21 cellular contexts compared by ENCODE assay signal in the genomic region with DNA sequence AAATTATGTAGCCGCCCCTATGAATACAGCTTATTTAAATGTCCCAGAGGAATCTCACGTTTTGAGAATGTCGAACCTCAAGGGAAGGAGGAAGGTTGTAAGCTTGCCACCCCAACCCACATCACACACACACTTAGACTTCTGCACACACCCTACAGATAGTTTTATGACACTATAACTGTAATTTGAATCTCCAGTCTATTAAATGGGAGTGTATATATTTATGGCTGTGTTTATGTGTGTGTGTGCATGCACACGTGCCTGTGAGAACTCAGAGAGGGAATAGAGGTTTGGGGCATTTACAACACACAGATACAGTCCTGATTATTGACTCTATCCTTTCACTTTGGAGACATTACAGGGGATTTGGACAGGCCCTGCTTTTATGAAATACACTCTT.
DNase-seq lines count a peak whose midpoint lies in the region; ATAC-seq and TF ChIP-seq lines count a peak whose summit lies in the region.
"Had no signal": no experiment of that assay in that cellular context is flagged by ENCODE, and none has a peak within 500 bp of the region (broad histone marks: within the 10 kb centered on the region; RNA-seq: fewer than 3 reads in every experiment).

No MANE protein-coding gene starts in this region.

- H3K4me2 ChIP-seq in GM23338, result no peak overlapping the region

- H3K79me2 ChIP-seq in GM23338 (replicated peaks; ENCODE audit: insufficient read depth), result no peaks in the 10 kb centered on the region

- in situ Hi-C loops in transverse colon (cut with MboI; ENCODE audit: low pct_ligation_motif_present in 1 of 4, low pct_unique_long_range_greater_than_20kb in 1 of 4, low sequenced_read_pairs in 3 of 4), result no loop called here

- H3K9me3 ChIP-seq in colonic mucosa (no peaks in the 10 kb centered on the region), transverse colon (no peaks in the 10 kb centered on the region)

- DNase-seq in GM23338 (ENCODE audit: low spot score) (no peak), colonic mucosa (peak; percentile 35), transverse colon (peak; percentile 35), cerebellar nuclear complex (lab: John Stamatoyannopoulos, UW) (no peak), posterior vena cava (ENCODE audit: low spot score) (no peak)
- DNase-seq in activated CD4-positive, alpha-beta T cell treated with anti-CD3 and anti-CD28 coated beads, Interleukin-2, amount 50 U/mL, for 1 hour, result no peak
- DNase-seq: CD4-positive, alpha-beta memory T cell; DMS153; GDM1; H7; IMR-90; Karpas-422; NCI-H1048; NCI-H1436; NCI-H1930; NCI-H345; NCI-H524 treated with DMSO at 0.1 percent for 48 hours; PC-3; SHP77 treated with DMSO at 0.1 percent for 48 hours had no signal

- peaks cover 1% of the 10 kb centered on the region for H3K27me3 Mint-ChIP-seq in GM23338 (ENCODE audit: insufficient read depth, low read depth, poor library complexity)
- H3K27me3 Mint-ChIP-seq in nephron (ENCODE audit: low read depth), result no peaks in the 10 kb centered on the region

- H3K27ac ChIP-seq in GM23338 (ENCODE audit: low read depth), result no peak overlapping the region
- H3K27ac ChIP-seq in colonic mucosa, result no peak overlapping the region
- H3K27ac ChIP-seq in transverse colon, result peak overlapping the region; percentile 13 to 85 (median 42)
- H3K27ac ChIP-seq: HL-60 had no signal

- H3K9me2 ChIP-seq in GM23338 (ENCODE audit: insufficient read depth), result no peaks in the 10 kb centered on the region

- H3K4me1 Mint-ChIP-seq in GM23338, result peaks cover 17% of the 10 kb centered on the region; the same call in 2 of the 3 replicates
- peaks cover 54% of the 10 kb centered on the region for H3K4me1 Mint-ChIP-seq in nephron

- H3K36me3 ChIP-seq in GM23338 (ENCODE audit: insufficient read depth) (no peaks in the 10 kb centered on the region), colonic mucosa (no peaks in the 10 kb centered on the region), transverse colon (no peaks in the 10 kb centered on the region)

- no peaks in the 10 kb centered on the region for H3K27me3 ChIP-seq in GM23338 (ENCODE audit: insufficient read depth)
- no peaks in the 10 kb centered on the region for H3K27me3 ChIP-seq in colonic mucosa
- H3K27me3 ChIP-seq in transverse colon, result no peaks in the 10 kb centered on the region

- H3K4me3 ChIP-seq in GM23338 (no peak overlapping the region), colonic mucosa (no peak overlapping the region), transverse colon (no peak overlapping the region)

- intact Hi-C loops in colonic mucosa (cut with DNase I) (loop anchor here (10.0 kb wide), 1 partner anchor 167 kb away; a partner anchor contains a TSS), transverse colon (cut with DNase I; ENCODE audit: low total_unique reads) (no loop called here), posterior vena cava (cut with DNase I) (no loop called here)

- peak overlapping the region; percentile 99; the same call in 1 of the 2 replicates for H2AFZ ChIP-seq in GM23338

- no peak for TF ChIP-seq POLR2A in transverse colon (IDR thresholded peaks at IDR 0.05)

- no peak for ATAC-seq in GM23338
- ATAC-seq: PC-3 had no signal

- H3F3A ChIP-seq in GM23338 (replicated peaks; ENCODE audit: low read depth), result 0 out of 2 replicates have a peak, but pooled peaks cover 2% of the 10 kb centered on the region

- TF ChIP-seq CTCF in GM23338 (conservative IDR thresholded peaks at IDR 0.05; ENCODE audit: low read depth in 2 of 2) (no peak), colonic mucosa (IDR thresholded peaks at IDR 0.05) (no peak), nephron (IDR thresholded peaks at IDR 0.05; ENCODE audit: unreplicated experiment in 3 of 3) (no peak), transverse colon (IDR thresholded peaks at IDR 0.05) (no peak)

- 26 to 43% methylated on average over 3 to 4 of the region's 4 CpGs for WGBS in transverse colon (ENCODE audit: low coverage in 1 of 2), 2 donors

- H3K9me3 Mint-ChIP-seq in GM23338 (no peaks in the 10 kb centered on the region), nephron (no peaks in the 10 kb centered on the region)
- H3K9me3 Mint-ChIP-seq: CD4-positive, alpha-beta memory T cell had no signal

- no peaks in the 10 kb centered on the region for H4K20me1 ChIP-seq in GM23338 (replicated peaks; ENCODE audit: insufficient read depth)

- TF ChIP-seq EP300 in transverse colon (IDR thresholded peaks at IDR 0.05; ENCODE audit: low read depth), result no peak

- H3K36me3 Mint-ChIP-seq in GM23338 (ENCODE audit: low read depth) (no peaks in the 10 kb centered on the region), nephron (ENCODE audit: low read depth) (no peaks in the 10 kb centered on the region)

- H3K4me3 Mint-ChIP-seq in GM23338 (no peak overlapping the region), nephron (peak overlapping the region; percentile 2 to 51 (median 13))

- H3K4me1 ChIP-seq in GM23338 (ENCODE audit: insufficient read depth) (peaks cover 12% of the 10 kb centered on the region), colonic mucosa (peaks cover 12% of the 10 kb centered on the region), transverse colon (peaks cover 21 to 69% (median 51%) of the 10 kb centered on the region in 4 donors)

- no peak overlapping the region for H3K27ac Mint-ChIP-seq in GM23338
- peak overlapping the region; percentile 87 to 100 (median 96) for H3K27ac Mint-ChIP-seq in nephron

- peak overlapping the region in 1 of 2 donors; percentile 72 for H3K9ac ChIP-seq in colonic mucosa (ENCODE audit: low read depth in 2 of 2, low read length in 2 of 2)

TF ChIP-seq in GM23338, 12 proteins besides CTCF, POLR2A, EP300 and RAD21:
- TF ChIP-seq JUNB (IDR thresholded peaks at IDR 0.05; ENCODE audit: unreplicated experiment) (no peak), POLR2AphosphoS5 (IDR thresholded peaks at IDR 0.05; ENCODE audit: low read depth) (no peak), STAT1 (IDR thresholded peaks at IDR 0.05; ENCODE audit: unreplicated experiment) (no peak), NANOG (IDR thresholded peaks at IDR 0.05; ENCODE audit: borderline replicate concordance) (no peak), EZH2 (IDR thresholded peaks at IDR 0.05; ENCODE audit: low read depth, unreplicated experiment) (no peak), EZH2phosphoT487 (IDR thresholded peaks at IDR 0.05; ENCODE audit: unreplicated experiment) (no peak), ZNF331 (CRISPR knock-in tag; IDR thresholded peaks at IDR 0.05; ENCODE audit: low read depth) (no peak), CREB1 (CRISPR knock-in tag; IDR thresholded peaks at IDR 0.05; ENCODE audit: low read depth) (no peak), ZNF114 (CRISPR knock-in tag; IDR thresholded peaks at IDR 0.05) (no peak)
- TF ChIP-seq, protein P1, sequence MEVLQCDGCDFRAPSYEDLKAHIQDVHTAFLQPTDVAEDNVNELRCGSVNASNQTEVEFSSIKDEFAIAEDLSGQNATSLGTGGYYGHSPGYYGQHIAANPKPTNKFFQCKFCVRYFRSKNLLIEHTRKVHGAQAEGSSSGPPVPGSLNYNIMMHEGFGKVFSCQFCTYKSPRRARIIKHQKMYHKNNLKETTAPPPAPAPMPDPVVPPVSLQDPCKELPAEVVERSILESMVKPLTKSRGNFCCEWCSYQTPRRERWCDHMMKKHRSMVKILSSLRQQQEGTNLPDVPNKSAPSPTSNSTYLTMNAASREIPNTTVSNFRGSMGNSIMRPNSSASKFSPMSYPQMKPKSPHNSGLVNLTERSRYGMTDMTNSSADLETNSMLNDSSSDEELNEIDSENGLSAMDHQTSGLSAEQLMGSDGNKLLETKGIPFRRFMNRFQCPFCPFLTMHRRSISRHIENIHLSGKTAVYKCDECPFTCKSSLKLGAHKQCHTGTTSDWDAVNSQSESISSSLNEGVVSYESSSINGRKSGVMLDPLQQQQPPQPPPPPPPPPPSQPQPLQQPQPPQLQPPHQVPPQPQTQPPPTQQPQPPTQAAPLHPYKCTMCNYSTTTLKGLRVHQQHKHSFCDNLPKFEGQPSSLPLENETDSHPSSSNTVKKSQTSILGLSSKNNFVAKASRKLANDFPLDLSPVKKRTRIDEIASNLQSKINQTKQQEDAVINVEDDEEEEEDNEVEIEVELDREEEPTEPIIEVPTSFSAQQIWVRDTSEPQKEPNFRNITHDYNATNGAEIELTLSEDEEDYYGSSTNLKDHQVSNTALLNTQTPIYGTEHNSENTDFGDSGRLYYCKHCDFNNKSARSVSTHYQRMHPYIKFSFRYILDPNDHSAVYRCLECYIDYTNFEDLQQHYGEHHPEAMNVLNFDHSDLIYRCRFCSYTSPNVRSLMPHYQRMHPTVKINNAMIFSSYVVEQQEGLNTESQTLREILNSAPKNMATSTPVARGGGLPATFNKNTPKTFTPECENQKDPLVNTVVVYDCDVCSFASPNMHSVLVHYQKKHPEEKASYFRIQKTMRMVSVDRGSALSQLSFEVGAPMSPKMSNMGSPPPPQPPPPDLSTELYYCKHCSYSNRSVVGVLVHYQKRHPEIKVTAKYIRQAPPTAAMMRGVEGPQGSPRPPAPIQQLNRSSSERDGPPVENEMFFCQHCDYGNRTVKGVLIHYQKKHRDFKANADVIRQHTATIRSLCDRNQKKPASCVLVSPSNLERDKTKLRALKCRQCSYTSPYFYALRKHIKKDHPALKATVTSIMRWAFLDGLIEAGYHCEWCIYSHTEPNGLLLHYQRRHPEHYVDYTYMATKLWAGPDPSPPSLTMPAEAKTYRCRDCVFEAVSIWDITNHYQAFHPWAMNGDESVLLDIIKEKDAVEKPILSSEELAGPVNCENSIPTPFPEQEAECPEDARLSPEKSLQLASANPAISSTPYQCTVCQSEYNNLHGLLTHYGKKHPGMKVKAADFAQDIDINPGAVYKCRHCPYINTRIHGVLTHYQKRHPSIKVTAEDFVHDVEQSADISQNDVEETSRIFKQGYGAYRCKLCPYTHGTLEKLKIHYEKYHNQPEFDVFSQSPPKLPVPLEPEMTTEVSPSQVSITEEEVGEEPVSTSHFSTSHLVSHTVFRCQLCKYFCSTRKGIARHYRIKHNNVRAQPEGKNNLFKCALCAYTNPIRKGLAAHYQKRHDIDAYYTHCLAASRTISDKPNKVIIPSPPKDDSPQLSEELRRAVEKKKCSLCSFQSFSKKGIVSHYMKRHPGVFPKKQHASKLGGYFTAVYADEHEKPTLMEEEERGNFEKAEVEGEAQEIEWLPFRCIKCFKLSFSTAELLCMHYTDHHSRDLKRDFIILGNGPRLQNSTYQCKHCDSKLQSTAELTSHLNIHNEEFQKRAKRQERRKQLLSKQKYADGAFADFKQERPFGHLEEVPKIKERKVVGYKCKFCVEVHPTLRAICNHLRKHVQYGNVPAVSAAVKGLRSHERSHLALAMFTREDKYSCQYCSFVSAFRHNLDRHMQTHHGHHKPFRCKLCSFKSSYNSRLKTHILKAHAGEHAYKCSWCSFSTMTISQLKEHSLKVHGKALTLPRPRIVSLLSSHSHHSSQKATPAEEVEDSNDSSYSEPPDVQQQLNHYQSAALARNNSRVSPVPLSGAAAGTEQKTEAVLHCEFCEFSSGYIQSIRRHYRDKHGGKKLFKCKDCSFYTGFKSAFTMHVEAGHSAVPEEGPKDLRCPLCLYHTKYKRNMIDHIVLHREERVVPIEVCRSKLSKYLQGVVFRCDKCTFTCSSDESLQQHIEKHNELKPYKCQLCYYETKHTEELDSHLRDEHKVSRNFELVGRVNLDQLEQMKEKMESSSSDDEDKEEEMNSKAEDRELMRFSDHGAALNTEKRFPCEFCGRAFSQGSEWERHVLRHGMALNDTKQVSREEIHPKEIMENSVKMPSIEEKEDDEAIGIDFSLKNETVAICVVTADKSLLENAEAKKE (CRISPR knock-in tag; IDR thresholded peaks at IDR 0.05), result no peak

Comparison
In these comparisons a context has a peak if more than half of its experiments do, and no peak if none do; other contexts are left out.
1. DNase-seq: peak in colonic mucosa (single experiment) and transverse colon (single experiment); none in GM23338 (single experiment), cerebellar nuclear complex (0 of 2), activated CD4-positive, alpha-beta T cell treated with anti-CD3 and anti-CD28 coated beads, Interleukin-2, amount 50 U/mL, for 1 hour (single experiment) and posterior vena cava (single experiment).
2. H3K27ac ChIP-seq: peak in transverse colon (4 of 4); none in GM23338 (single experiment) and colonic mucosa (single experiment).